In genomic region chr10:124084693-124085092, GRCh38 we compare ENCODE assay signal across 32 cellular contexts. TPM values are rescaled to one million over a fixed set of nuclear protein-coding genes. Genes with fewer than 3 reads are reported as not detected.
DNase-seq lines count a peak whose midpoint lies in the region; ATAC-seq, FAIRE-seq and TF ChIP-seq lines count a peak whose summit lies in the region.
"Had no signal": no experiment of that assay in that cellular context is flagged by ENCODE, and none has a peak within 500 bp of the region (broad histone marks: within the 10 kb centered on the region; RNA-seq: fewer than 3 reads in every experiment).

No MANE protein-coding gene starts in this region.

- TF ChIP-seq CTCF in HepG2 (CRISPR knock-in tag; IDR thresholded peaks at IDR 0.05) (no peak), right lobe of liver (IDR thresholded peaks at IDR 0.05) (no peak), activated B cell treated with CpG ODN at 0.5 μM for 24 hours (IDR thresholded peaks at IDR 0.05) (no peak), liver (IDR thresholded peaks at IDR 0.05; ENCODE audit: low read depth, low read length, missing input control) (no peak), transverse colon (IDR thresholded peaks at IDR 0.05) (no peak), thyroid gland (IDR thresholded peaks at IDR 0.05) (no peak)

- peak overlapping the region; percentile 20 for H3K27ac Mint-ChIP-seq in activated B cell treated with CpG ODN at 0.5 μM for 24 hours
- H3K27ac Mint-ChIP-seq: activated CD4-positive, alpha-beta memory T cell treated with anti-CD3 and anti-CD28 coated beads for 36 hours; activated naive CD4-positive, alpha-beta T cell treated with anti-CD3 and anti-CD28 coated beads, Interleukin-2, amount 10 ng/mL, durations not matched to agents 7 days and 5 days; activated T-cell treated with anti-CD3 and anti-CD28 coated beads, Interleukin-2, amount 50 U/mL, for 72 hours; CD4-positive, alpha-beta memory T cell; T-helper 17 cell had no signal

- TF ChIP-seq RAD21 in HepG2 (CRISPR knock-in tag; IDR thresholded peaks at IDR 0.05) = no peak
- no peak for TF ChIP-seq RAD21 in liver (IDR thresholded peaks at IDR 0.05)

- intact Hi-C loops in HepG2 (cut with micrococcal nuclease; ENCODE audit: unreplicated experiment) (no loop called here), right lobe of liver (cut with DNase I) (no loop called here), activated B cell treated with CpG ODN at 0.5 μM for 24 hours (cut with micrococcal nuclease) (no loop called here), transverse colon (cut with DNase I; ENCODE audit: low total_unique reads) (no loop called here), thyroid gland (cut with DNase I) (no loop called here), Right ventricle myocardium superior (cut with DNase I) (no loop called here)

- H3K27ac ChIP-seq in HepG2 (ENCODE audit: extremely low read length, insufficient read depth, low read length) = no peak overlapping the region
- H3K27ac ChIP-seq in right lobe of liver = peak overlapping the region in 1 of 3 donors; percentile 24
- H3K27ac ChIP-seq in liver (ENCODE audit: low read depth in 1 of 2, low read length in 2 of 2) = peak overlapping the region; percentile 63 to 66
- H3K27ac ChIP-seq in transverse colon = peak overlapping the region in 3 of 4 donors; percentile 6 to 60 (median 51)
- no peak overlapping the region for H3K27ac ChIP-seq in thyroid gland
- H3K27ac ChIP-seq: body of pancreas had no signal

- no peak overlapping the region for H2AFZ ChIP-seq in HepG2 (ENCODE audit: low read length)

- peak overlapping the region; percentile 33 for H3K4me3 Mint-ChIP-seq in activated B cell treated with CpG ODN at 0.5 μM for 24 hours
- H3K4me3 Mint-ChIP-seq: activated CD4-positive, alpha-beta memory T cell treated with anti-CD3 and anti-CD28 coated beads for 36 hours; activated naive CD4-positive, alpha-beta T cell treated with anti-CD3 and anti-CD28 coated beads, Interleukin-2, amount 10 ng/mL, durations not matched to agents 7 days and 5 days; activated T-cell treated with anti-CD3 and anti-CD28 coated beads, Interleukin-2, amount 50 U/mL, for 72 hours; CD4-positive, alpha-beta memory T cell; nephron; T-helper 17 cell had no signal

- H3K79me2 ChIP-seq in HepG2 (ENCODE audit: insufficient read depth, low read length) = peaks cover 100% of the 10 kb centered on the region

- 77% methylated on average over 7 of the region's 9 CpGs for WGBS in HepG2 (ENCODE audit: low lambda C conversion rate)
- WGBS in right lobe of liver (ENCODE audit: insufficient coverage, low coverage, low lambda C conversion rate, missing lambda C conversion rate) = 53% methylated on average over 6 of the region's 9 CpGs
- 76% methylated on average over 9 of the region's 9 CpGs for WGBS in liver
- 62% methylated on average over 9 of the region's 9 CpGs; no CpG with 5 or more reads in 1 of the 2 donors for WGBS in transverse colon (ENCODE audit: low coverage in 1 of 2), 2 donors
- WGBS in thyroid gland, 2 donors = 71 to 77% methylated on average over 5 to 8 of the region's 9 CpGs

- H4K20me1 ChIP-seq in HepG2 (ENCODE audit: insufficient read depth, low read length) = peaks cover 98% of the 10 kb centered on the region

- ATAC-seq in HepG2 (no peak), right lobe of liver (no peak), activated B cell treated with CpG ODN at 0.5 μM for 24 hours (ENCODE audit: low read depth) (no peak), Right ventricle myocardium superior (ENCODE audit: poor library complexity) (no peak)
- ATAC-seq: activated CD4-positive, CD25-positive, alpha-beta regulatory T cell treated with anti-CD3 and anti-CD28 coated beads, Interleukin-2, amount 50 U/mL, for 24 hours; activated T-cell treated with anti-CD3 and anti-CD28 coated beads, Interleukin-2, amount 50 U/mL, for 72 hours; body of pancreas; gastrocnemius medialis; SK-N-SH treated with all-trans-retinoic acid at 6 μM for 48 hours; T-helper 17 cell had no signal

- H3K9me3 ChIP-seq in HepG2 (ENCODE audit: low read length) (no peaks in the 10 kb centered on the region), right lobe of liver (no peaks in the 10 kb centered on the region), liver (ENCODE audit: control insufficient read depth in 4 of 4, low read length in 3 of 4) (no peaks in the 10 kb centered on the region), transverse colon (no peaks in the 10 kb centered on the region), thyroid gland (no peaks in the 10 kb centered on the region)
- H3K9me3 ChIP-seq: adrenal gland, body of pancreas, gastrocnemius medialis, ovary, uterus had no signal

- no peak overlapping the region for H3K4me3 ChIP-seq in HepG2 (replicated peaks in 1 of 3; ENCODE audit: insufficient read depth in 1 of 3, low read depth in 2 of 3, low read length in 3 of 3)
- H3K4me3 ChIP-seq in right lobe of liver = no peak overlapping the region
- H3K4me3 ChIP-seq in liver (ENCODE audit: low read depth in 1 of 3, low read length in 3 of 3) = no peak overlapping the region
- no peak overlapping the region for H3K4me3 ChIP-seq in transverse colon
- no peak overlapping the region for H3K4me3 ChIP-seq in thyroid gland (replicated peaks in 1 of 3)
- H3K4me3 ChIP-seq: adrenal gland, body of pancreas, gastrocnemius medialis, ovary, skin epidermis, uterus had no signal

- TF ChIP-seq EP300 in HepG2 (IDR thresholded peaks at IDR 0.05; ENCODE audit: low read depth in 2 of 2, low read length in 2 of 2) (no peak), HepG2 (CRISPR knock-in tag; IDR thresholded peaks at IDR 0.05; ENCODE audit: borderline replicate concordance) (no peak), transverse colon (IDR thresholded peaks at IDR 0.05; ENCODE audit: low read depth) (no peak)

- CTCF ChIA-PET in HepG2 (lab: Yijun Ruan, JAX; ENCODE audit: low intra/inter-chr PET ratio, low total read pairs) = no interaction called here
- CTCF ChIA-PET in activated B cell treated with CpG ODN at 0.5 μM for 24 hours (lab: Charles Lee) = interaction anchor here (0.9 to 1.2 kb wide), 2 partner anchors 11 to 44 kb away, joined by 3 read pairs; no protein-coding TSS in a partner anchor

- H3K27me3 Mint-ChIP-seq in activated B cell treated with CpG ODN at 0.5 μM for 24 hours = no peaks in the 10 kb centered on the region

- FAIRE-seq in HepG2 (lab: Jason Lieb, UNC) = no peak
- FAIRE-seq: D721Med, H54 had no signal

- TF ChIP-seq POLR2A in HepG2 (IDR thresholded peaks at IDR 0.05; ENCODE audit: insufficient read depth in 1 of 2, low read depth in 2 of 2, low read length in 2 of 2) (no peak), right lobe of liver (IDR thresholded peaks at IDR 0.05) (no peak), transverse colon (IDR thresholded peaks at IDR 0.05) (no peak), thyroid gland (IDR thresholded peaks at IDR 0.05) (no peak)

- H3K27me3 ChIP-seq in HepG2 (ENCODE audit: control insufficient read depth in 1 of 2, insufficient read depth in 2 of 2, low read length in 2 of 2) = no peaks in the 10 kb centered on the region
- H3K27me3 ChIP-seq in right lobe of liver = no peaks in the 10 kb centered on the region
- no peaks in the 10 kb centered on the region for H3K27me3 ChIP-seq in liver (ENCODE audit: control insufficient read depth in 4 of 4, insufficient read depth in 4 of 4, low read length in 3 of 4)
- no peaks in the 10 kb centered on the region for H3K27me3 ChIP-seq in transverse colon
- no peaks in the 10 kb centered on the region for H3K27me3 ChIP-seq in thyroid gland
- H3K27me3 ChIP-seq: adrenal gland, body of pancreas, gastrocnemius medialis, ovary, uterus had no signal

- H3K36me3 ChIP-seq in HepG2 (replicated peaks in 1 of 2; ENCODE audit: control insufficient read depth in 1 of 2, insufficient read depth in 2 of 2, low read length in 2 of 2) (peaks cover 14 to 53% of the 10 kb centered on the region in 2 experiments), right lobe of liver (no peaks in the 10 kb centered on the region), liver (ENCODE audit: control insufficient read depth in 4 of 4, insufficient read depth in 3 of 4, low read depth in 1 of 4, low read length in 3 of 4) (no peaks in the 10 kb centered on the region), transverse colon (no peaks in the 10 kb centered on the region), thyroid gland (no peaks in the 10 kb centered on the region)
- H3K36me3 ChIP-seq: adrenal gland, gastrocnemius medialis, ovary, uterus had no signal

- POLR2A ChIA-PET in HepG2 (lab: Yijun Ruan, JAX) = no interaction called here
- POLR2A ChIA-PET in activated B cell treated with CpG ODN at 0.5 μM for 24 hours (lab: Charles Lee) = interaction anchor here (0.9 to 2.0 kb wide), 3 partner anchors 8 to 10 kb away, joined by 3 to 12 read pairs (median 4); no protein-coding TSS in a partner anchor

- peaks cover 18% of the 10 kb centered on the region for H3K36me3 Mint-ChIP-seq in activated B cell treated with CpG ODN at 0.5 μM for 24 hours (ENCODE audit: low read depth)
- H3K36me3 Mint-ChIP-seq: activated CD4-positive, alpha-beta memory T cell treated with anti-CD3 and anti-CD28 coated beads for 36 hours; activated naive CD4-positive, alpha-beta T cell treated with anti-CD3 and anti-CD28 coated beads, Interleukin-2, amount 10 ng/mL, durations not matched to agents 7 days and 5 days; CD4-positive, alpha-beta memory T cell had no signal

- in situ Hi-C loops in HepG2 (cut with HindIII; ENCODE audit: extremely low pct_ligation_motif_present, low pct_unique_long_range_greater_than_20kb) = no loop called here
- in situ Hi-C loops in transverse colon (cut with MboI; ENCODE audit: low pct_ligation_motif_present in 1 of 4, low pct_unique_long_range_greater_than_20kb in 1 of 4, low sequenced_read_pairs in 3 of 4) = no loop called here

- peaks cover 64% of the 10 kb centered on the region for H3K4me1 Mint-ChIP-seq in activated B cell treated with CpG ODN at 0.5 μM for 24 hours
- H3K4me1 Mint-ChIP-seq: activated naive CD4-positive, alpha-beta T cell treated with anti-CD3 and anti-CD28 coated beads, Interleukin-2, amount 10 ng/mL, durations not matched to agents 7 days and 5 days; CD4-positive, alpha-beta memory T cell; T-helper 17 cell had no signal

- H3K9ac ChIP-seq in HepG2 (ENCODE audit: insufficient read depth, low read depth, low read length) = no peak overlapping the region
- H3K9ac ChIP-seq in liver (ENCODE audit: low read depth in 1 of 2, low read length in 2 of 2) = no peak overlapping the region

- no TSS peak for BruUV-seq in HepG2 (replicated peaks; lab: Mats Ljungman, UMichigan)

- DNase-seq in HepG2 (ENCODE audit: low spot score) = no peak
- DNase-seq in right lobe of liver = no peak
- DNase-seq in activated B cell treated with CpG ODN at 0.5 μM for 24 hours = no peak
- DNase-seq in transverse colon = peak; percentile 41
- DNase-seq in thyroid gland = no peak
- DNase-seq in Right ventricle myocardium superior = no peak
- DNase-seq in NCI-H2029 (lab: John Stamatoyannopoulos, UW) = no peak
- DNase-seq: 8988T; activated CD4-positive, alpha-beta memory T cell treated with anti-CD3 and anti-CD28 coated beads for 36 hours; activated naive CD4-positive, alpha-beta T cell treated with anti-CD3 and anti-CD28 coated beads, Interleukin-2, amount 10 ng/mL, durations not matched to agents 7 days and 5 days; activated T-cell treated with anti-CD3 and anti-CD28 coated beads, Interleukin-2, amount 50 U/mL, for 72 hours; adrenal gland; body of pancreas; CD4-positive, alpha-beta memory T cell; cerebellar nuclear complex; gastrocnemius medialis; Kasumi-1; kidney glomerular epithelial cell; MV-4-11; NCI-H1436 treated with DMSO at 0.1 percent for 48 hours; NCI-H82; ovary; stimulated activated naive CD4-positive, alpha-beta T cell; T-helper 17 cell; uterus had no signal

- peak overlapping the region; percentile 20; the same call in 1 of the 2 replicates for H3K4me2 ChIP-seq in HepG2 (ENCODE audit: low read depth, low read length)

- no peaks in the 10 kb centered on the region for H3K9me3 Mint-ChIP-seq in activated B cell treated with CpG ODN at 0.5 μM for 24 hours
- H3K9me3 Mint-ChIP-seq: activated CD4-positive, alpha-beta memory T cell treated with anti-CD3 and anti-CD28 coated beads for 36 hours; activated naive CD4-positive, alpha-beta T cell treated with anti-CD3 and anti-CD28 coated beads, Interleukin-2, amount 10 ng/mL, durations not matched to agents 7 days and 5 days; activated T-cell treated with anti-CD3 and anti-CD28 coated beads, Interleukin-2, amount 50 U/mL, for 72 hours; CD4-positive, alpha-beta memory T cell; nephron had no signal

- H3K4me1 ChIP-seq in HepG2 (ENCODE audit: insufficient read depth, low read length) (peaks cover 82% of the 10 kb centered on the region), right lobe of liver (peaks cover 0 to 6% (median 0%) of the 10 kb centered on the region in 4 donors), liver (ENCODE audit: control insufficient read depth in 4 of 4, insufficient read depth in 4 of 4, low read length in 3 of 4) (peaks cover 0 to 6% (median 0%) of the 10 kb centered on the region in 4 donors), transverse colon (peaks cover 23 to 53% (median 32%) of the 10 kb centered on the region in 4 donors), thyroid gland (peaks cover 13 to 50% of the 10 kb centered on the region in 2 donors)
- H3K4me1 ChIP-seq: uterus had no signal

RNA-seq across cellular contexts. Expression of gene CHST15, which starts 8.7 kb away (rescaled TPM):
- 1.1 and 1.4 TPM in 2 replicates for total RNA-seq in HepG2 (2016; rRNA removed; fragmentation: Illumina TruSeq; extraction: Trizol)
- 1.0 and 1.2 TPM in 2 replicates for total RNA-seq in HepG2 (2016; cell fraction: cytosol; rRNA removed; fragmentation: Illumina TruSeq; extraction: Trizol; ENCODE audit: low read depth)
- total RNA-seq in HepG2 (2016; cell fraction: insoluble cytoplasmic fraction; rRNA removed; fragmentation: Illumina TruSeq; extraction: Trizol) = 1.4 and 1.5 TPM in 2 replicates
- 2.7 and 2.9 TPM in 2 replicates for total RNA-seq in HepG2 (2016; cell fraction: membrane; rRNA removed; fragmentation: Illumina TruSeq; extraction: Trizol)
- 1.1 and 1.9 TPM in 2 replicates for total RNA-seq in HepG2 (2016; cell fraction: nucleus; rRNA removed; fragmentation: Illumina TruSeq; extraction: Trizol)
- 94.7 and 113 TPM in 2 replicates for polyA plus RNA-seq in HepG2 (2011; rRNA removed)
- 101 and 112 TPM in 2 replicates for polyA plus RNA-seq in HepG2 (2011; cell fraction: cytosol; rRNA removed)
- polyA plus RNA-seq in HepG2 (2011; cell fraction: nucleus; rRNA removed) = 181 and 188 TPM in 2 replicates
- polyA plus RNA-seq in HepG2 (2012) = 46.0 and 71.6 TPM in 2 replicates
- 0.27 and 0.52 TPM in 2 replicates for polyA plus RNA-seq in HepG2 (2016; cell fraction: cytosol; fragmentation: Illumina TruSeq; extraction: Trizol; ENCODE audit: low read depth)
- 1.4 TPM in 2 replicates for polyA plus RNA-seq in HepG2 (2016; cell fraction: insoluble cytoplasmic fraction; fragmentation: Illumina TruSeq; extraction: Trizol; ENCODE audit: low read depth)
- polyA plus RNA-seq in HepG2 (2016; cell fraction: membrane; fragmentation: Illumina TruSeq; extraction: Trizol; ENCODE audit: low read depth) = 0.68 and 0.92 TPM in 2 replicates
- polyA plus RNA-seq in HepG2 (2016; cell fraction: nucleus; fragmentation: Illumina TruSeq; extraction: Trizol; ENCODE audit: insufficient read depth, low read depth) = 1.1 and 1.9 TPM in 2 replicates
- 10.5 and 261 TPM in 2 replicates for polyA minus RNA-seq in HepG2 (2011; rRNA and poly(A)+ RNA removed; ENCODE audit: low replicate concordance)
- polyA minus RNA-seq in HepG2 (2011; cell fraction: cytosol; rRNA and poly(A)+ RNA removed) = 111 and 123 TPM in 2 replicates
- 241 and 251 TPM in 2 replicates for polyA minus RNA-seq in HepG2 (2011; cell fraction: nucleus; rRNA and poly(A)+ RNA removed)
- 10 to 100 TPM in 5 of 6 experiments, 1 to 10 TPM in 1; 9.2 to 25.8 (median 11.8) TPM for total RNA-seq in right lobe of liver
- total RNA-seq in activated B cell treated with CpG ODN at 0.5 μM for 24 hours = 12.1 and 13.8 TPM in 2 replicates
- 10 to 100 TPM in 1 of 2 donors, 1 to 10 TPM in 1; 5.8 to 16.5 TPM for total RNA-seq in liver
- polyA plus RNA-seq in liver = 1 to 10 TPM; 2.9 to 7.1 TPM
- 10 to 100 TPM in 3 of 4 donors, 1 to 10 TPM in 1; 10.0 to 25.4 (median 16.0) TPM for total RNA-seq in transverse colon
- total RNA-seq in thyroid gland = 100 to 1,000 TPM in 1 of 4 donors, 10 to 100 TPM in 3; 43.2 to 104 (median 81.5) TPM
- total RNA-seq in Right ventricle myocardium superior = 3.0 TPM

Comparison
In these comparisons a context has a peak if more than half of its experiments do, and no peak if none do; other contexts are left out.
1. H3K27ac ChIP-seq: peak in liver (2 of 2) and transverse colon (3 of 4); none in HepG2 (single experiment) and thyroid gland (0 of 3).